24 cellular contexts compared by ENCODE assay signal in the genomic region with DNA sequence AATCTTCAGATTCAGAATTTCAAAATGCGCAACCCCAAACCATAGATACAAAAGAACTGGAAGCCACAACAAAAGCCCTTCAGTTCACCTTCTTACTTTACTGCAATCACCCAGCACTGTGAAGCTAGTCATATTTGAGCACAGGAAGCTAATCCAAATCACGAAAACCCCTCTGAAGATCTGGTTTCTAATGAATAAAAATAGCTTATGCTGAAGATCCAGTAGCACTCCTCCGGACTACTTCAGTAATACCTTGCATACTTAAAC.
DNase-seq lines count a peak whose midpoint lies in the region; ATAC-seq, FAIRE-seq and TF ChIP-seq lines count a peak whose summit lies in the region.
"Had no signal": no experiment of that assay in that cellular context is flagged by ENCODE, and none has a peak within 500 bp of the region (broad histone marks: within the 10 kb centered on the region; RNA-seq: fewer than 3 reads in every experiment).

No MANE protein-coding gene starts in this region.

- no peaks in the 10 kb centered on the region for H3K27me3 Mint-ChIP-seq in nephron (ENCODE audit: low read depth)
- peaks cover 2% of the 10 kb centered on the region for H3K27me3 Mint-ChIP-seq in activated CD4-positive, alpha-beta T cell treated with anti-CD3 and anti-CD28 coated beads, Interleukin-2, amount 10 ng/mL, durations not matched to agents 7 days and 5 days
- no peaks in the 10 kb centered on the region for H3K27me3 Mint-ChIP-seq in activated naive CD8-positive, alpha-beta T cell treated with anti-CD3 and anti-CD28 coated beads, Interleukin-2, amount 50 U/mL, for 24 hours
- H3K27me3 Mint-ChIP-seq: B cell had no signal

- H3K36me3 Mint-ChIP-seq in nephron (ENCODE audit: low read depth) = no peaks in the 10 kb centered on the region
- H3K36me3 Mint-ChIP-seq in activated CD4-positive, alpha-beta T cell treated with anti-CD3 and anti-CD28 coated beads, Interleukin-2, amount 10 ng/mL, durations not matched to agents 7 days and 5 days (ENCODE audit: low read depth) = no peaks in the 10 kb centered on the region
- H3K36me3 Mint-ChIP-seq in activated naive CD8-positive, alpha-beta T cell treated with anti-CD3 and anti-CD28 coated beads, Interleukin-2, amount 50 U/mL, for 24 hours (ENCODE audit: low read depth) = no peaks in the 10 kb centered on the region
- H3K36me3 Mint-ChIP-seq: CD8-positive, alpha-beta T cell had no signal

- TF ChIP-seq RAD21 in GM12878 (IDR thresholded peaks at IDR 0.05; ENCODE audit: insufficient read depth, low read depth, low read length) = no peak

- H3K9me3 ChIP-seq in GM12878 (replicated peaks; ENCODE audit: control insufficient read depth, insufficient read depth, low read length) = no peaks in the 10 kb centered on the region
- H3K9me3 ChIP-seq in colonic mucosa = no peaks in the 10 kb centered on the region
- H3K9me3 ChIP-seq: Caco-2, HAP-1, SJCRH30 had no signal

- CTCF ChIA-PET in GM12878 (lab: Yijun Ruan, JAX) = no interaction called here
- CTCF ChIA-PET in activated CD4-positive, alpha-beta T cell treated with anti-CD3 and anti-CD28 coated beads, Interleukin-2, amount 10 ng/mL, durations not matched to agents 7 days and 5 days (lab: Charles Lee) = no interaction called here

- no peak overlapping the region for H3K27ac ChIP-seq in GM12878 (ENCODE audit: control insufficient read depth, insufficient read depth)
- no peak overlapping the region for H3K27ac ChIP-seq in colonic mucosa
- H3K27ac ChIP-seq: 22Rv1, C4-2B, SJCRH30 had no signal

- H3K79me2 ChIP-seq in GM12878 (ENCODE audit: control insufficient read depth, insufficient read depth, low read length) = no peaks in the 10 kb centered on the region

- no TSS peak for BruUV-seq in GM12878 (replicated peaks; lab: Mats Ljungman, UMichigan)

- peaks cover 46% of the 10 kb centered on the region for H3K4me1 Mint-ChIP-seq in nephron
- peaks cover 2% of the 10 kb centered on the region for H3K4me1 Mint-ChIP-seq in activated CD4-positive, alpha-beta T cell treated with anti-CD3 and anti-CD28 coated beads, Interleukin-2, amount 10 ng/mL, durations not matched to agents 7 days and 5 days
- H3K4me1 Mint-ChIP-seq in activated naive CD8-positive, alpha-beta T cell treated with anti-CD3 and anti-CD28 coated beads, Interleukin-2, amount 50 U/mL, for 24 hours = no peaks in the 10 kb centered on the region
- H3K4me1 Mint-ChIP-seq: B cell had no signal

- H3K4me1 ChIP-seq in GM12878 (ENCODE audit: control insufficient read depth, insufficient read depth, low read length) (no peaks in the 10 kb centered on the region), colonic mucosa (no peaks in the 10 kb centered on the region)
- H3K4me1 ChIP-seq: Caco-2, HAP-1, SJCRH30 had no signal

- no peak overlapping the region for H3K4me2 ChIP-seq in GM12878 (ENCODE audit: control insufficient read depth, insufficient read depth)

- H3K4me3 ChIP-seq in GM12878 (no peak overlapping the region), colonic mucosa (no peak overlapping the region)
- H3K4me3 ChIP-seq: HAP-1, SJCRH30 had no signal

- H3K9me3 Mint-ChIP-seq in nephron = peaks cover 2% of the 10 kb centered on the region
- H3K9me3 Mint-ChIP-seq in activated CD4-positive, alpha-beta T cell treated with anti-CD3 and anti-CD28 coated beads, Interleukin-2, amount 10 ng/mL, durations not matched to agents 7 days and 5 days = no peaks in the 10 kb centered on the region
- no peaks in the 10 kb centered on the region for H3K9me3 Mint-ChIP-seq in activated naive CD8-positive, alpha-beta T cell treated with anti-CD3 and anti-CD28 coated beads, Interleukin-2, amount 50 U/mL, for 24 hours

- RAD21 ChIA-PET in GM12878 (lab: Charles Lee; ENCODE audit: unreplicated experiment) = no interaction called here

- intact Hi-C loops in GM12878 (cut with micrococcal nuclease; ENCODE audit: unreplicated experiment) (no loop called here), colonic mucosa (cut with DNase I) (no loop called here)

- DNase-seq in DMS 273 (lab: John Stamatoyannopoulos, UW; ENCODE audit: unreplicated experiment) (peak; percentile 27), DMS 273 treated with DMSO at 0.1 percent for 48 hours (lab: John Stamatoyannopoulos, UW) (no peak), GM12878 (ENCODE audit: low read depth, low spot score) (no peak), colonic mucosa (no peak)
- no peak for DNase-seq in activated CD4-positive, alpha-beta T cell treated with anti-CD3 and anti-CD28 coated beads, Interleukin-2, amount 10 ng/mL, durations not matched to agents 7 days and 5 days
- DNase-seq in activated naive CD8-positive, alpha-beta T cell treated with anti-CD3 and anti-CD28 coated beads, Interleukin-2, amount 50 U/mL, for 24 hours = no peak
- DNase-seq: Caco-2; CD8-positive, alpha-beta T cell; DMS153; DND-41; NCI-H1436; NCI-H187; NCI-H2081 treated with DMSO at 0.1 percent for 48 hours; NCI-H2171; NCI-H345; NCI-H524 treated with DMSO at 0.1 percent for 48 hours; NCI-H774; SJCRH30 had no signal

- TF ChIP-seq CTCF in GM12878 (IDR thresholded peaks at IDR 0.05 in 2 of 3, conservative IDR thresholded peaks at IDR 0.05 in 1 of 3; ENCODE audit: control insufficient read depth in 2 of 3, extremely low read depth in 1 of 3, insufficient read depth in 1 of 3, low read depth in 3 of 3, low read length in 3 of 3) = no peak
- no peak for TF ChIP-seq CTCF in nephron (IDR thresholded peaks at IDR 0.05; ENCODE audit: unreplicated experiment in 3 of 3)
- TF ChIP-seq CTCF in colonic mucosa (IDR thresholded peaks at IDR 0.05) = no peak

- H3K36me3 ChIP-seq in GM12878 (ENCODE audit: control insufficient read depth in 2 of 2, insufficient read depth in 2 of 2, low read length in 1 of 2) (no peaks in the 10 kb centered on the region), colonic mucosa (no peaks in the 10 kb centered on the region)
- H3K36me3 ChIP-seq: HAP-1, SJCRH30 had no signal

- POLR2A ChIA-PET in GM12878 (lab: Charles Lee) = no interaction called here
- POLR2A ChIA-PET in activated CD4-positive, alpha-beta T cell treated with anti-CD3 and anti-CD28 coated beads, Interleukin-2, amount 10 ng/mL, durations not matched to agents 7 days and 5 days (lab: Charles Lee) = no interaction called here

- H2AFZ ChIP-seq in GM12878 (ENCODE audit: control insufficient read depth, low read depth, low read length) = no peak overlapping the region

- H3K4me3 Mint-ChIP-seq in nephron = peak overlapping the region in 1 of 3 experiments; percentile 22
- no peak overlapping the region for H3K4me3 Mint-ChIP-seq in activated CD4-positive, alpha-beta T cell treated with anti-CD3 and anti-CD28 coated beads, Interleukin-2, amount 10 ng/mL, durations not matched to agents 7 days and 5 days
- H3K4me3 Mint-ChIP-seq in activated naive CD8-positive, alpha-beta T cell treated with anti-CD3 and anti-CD28 coated beads, Interleukin-2, amount 50 U/mL, for 24 hours = no peak overlapping the region
- H3K4me3 Mint-ChIP-seq: B cell; CD8-positive, alpha-beta T cell had no signal

- peak overlapping the region; percentile 85 to 93 (median 92) for H3K27ac Mint-ChIP-seq in nephron
- H3K27ac Mint-ChIP-seq in activated CD4-positive, alpha-beta T cell treated with anti-CD3 and anti-CD28 coated beads, Interleukin-2, amount 10 ng/mL, durations not matched to agents 7 days and 5 days = no peak overlapping the region
- no peak overlapping the region for H3K27ac Mint-ChIP-seq in activated naive CD8-positive, alpha-beta T cell treated with anti-CD3 and anti-CD28 coated beads, Interleukin-2, amount 50 U/mL, for 24 hours
- H3K27ac Mint-ChIP-seq: B cell; CD8-positive, alpha-beta T cell had no signal

- H3K9ac ChIP-seq in GM12878 (ENCODE audit: control insufficient read depth, insufficient read depth, low read length) = no peak overlapping the region
- no peak overlapping the region for H3K9ac ChIP-seq in colonic mucosa (ENCODE audit: low read depth in 2 of 2, low read length in 2 of 2)

- FAIRE-seq in GM12878 (lab: Jason Lieb, UNC) = no peak
- FAIRE-seq: RCC 7860 had no signal

- no peak for ATAC-seq in GM12878
- ATAC-seq in activated naive CD8-positive, alpha-beta T cell treated with anti-CD3 and anti-CD28 coated beads, Interleukin-2, amount 50 U/mL, for 24 hours = no peak
- ATAC-seq: CD8-positive, alpha-beta T cell had no signal

- no peak for TF ChIP-seq POLR2A in GM12878 (IDR thresholded peaks at IDR 0.05; ENCODE audit: low read depth, low read length)

- SMC1A ChIA-PET in GM12878 (lab: Charles Lee; ENCODE audit: uncharacterized antibody, unreplicated experiment) = no interaction called here

- TF ChIP-seq EP300 in GM12878 (IDR thresholded peaks at IDR 0.05; ENCODE audit: borderline replicate concordance in 1 of 2, control insufficient read depth in 1 of 2, low read depth in 2 of 2, low read length in 2 of 2) = no peak

- 21% methylated on average over 3 of the region's 3 CpGs for WGBS in GM12878 (ENCODE audit: insufficient coverage, insufficient replicate concordance, low lambda C conversion rate, missing lambda C conversion rate)

- H3K27me3 ChIP-seq in GM12878 (replicated peaks in 1 of 2; ENCODE audit: control insufficient read depth in 2 of 2, insufficient read depth in 2 of 2, low read length in 1 of 2) = no peaks in the 10 kb centered on the region
- no peaks in the 10 kb centered on the region for H3K27me3 ChIP-seq in colonic mucosa
- H3K27me3 ChIP-seq: SJCRH30 had no signal

- H4K20me1 ChIP-seq in GM12878 (ENCODE audit: control insufficient read depth, insufficient read depth) = no peaks in the 10 kb centered on the region

- in situ Hi-C loops in GM12878 (cut with MboI) = no loop called here

TF ChIP-seq in GM12878, 131 proteins besides CTCF, POLR2A, EP300 and RAD21 (continues in another document):
- no peak for TF ChIP-seq YBX1 (IDR thresholded peaks at IDR 0.05)

Comparison
In these comparisons a context has a peak if more than half of its experiments do, and no peak if none do; other contexts are left out.
1. H3K27ac Mint-ChIP-seq: peak in nephron (3 of 3); none in activated CD4-positive, alpha-beta T cell treated with anti-CD3 and anti-CD28 coated beads, Interleukin-2, amount 10 ng/mL, durations not matched to agents 7 days and 5 days (single experiment) and activated naive CD8-positive, alpha-beta T cell treated with anti-CD3 and anti-CD28 coated beads, Interleukin-2, amount 50 U/mL, for 24 hours (single experiment).